Comparison of ENCODE assay signal across 22 cellular contexts in the genomic region with DNA sequence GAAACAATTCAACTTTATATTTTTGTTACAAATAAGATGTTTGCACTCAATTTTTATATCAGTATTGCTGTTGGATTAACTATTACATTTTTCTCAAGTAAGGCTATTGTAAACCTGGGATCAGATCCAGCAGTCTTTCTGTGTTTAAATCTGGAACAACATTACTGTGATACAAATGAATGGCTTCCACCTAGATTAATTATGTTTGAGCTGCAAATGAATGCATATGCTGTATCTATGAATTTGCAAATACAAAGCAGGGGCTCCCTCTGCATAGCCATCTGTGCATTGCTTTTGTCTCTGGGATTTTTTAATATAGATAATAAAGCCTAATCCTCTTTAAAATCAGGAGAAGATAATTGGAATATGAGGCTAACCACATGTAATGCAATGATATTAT.
DNase-seq lines count a peak whose midpoint lies in the region; ATAC-seq, FAIRE-seq and TF ChIP-seq lines count a peak whose summit lies in the region.
"Had no signal": no experiment of that assay in that cellular context is flagged by ENCODE, and none has a peak within 500 bp of the region (broad histone marks: within the 10 kb centered on the region; RNA-seq: fewer than 3 reads in every experiment).

No MANE protein-coding gene starts in this region.

- TF ChIP-seq RAD21 in SK-N-SH (IDR thresholded peaks at IDR 0.05; ENCODE audit: low read length) (peak; percentile 58), HepG2 (CRISPR knock-in tag; IDR thresholded peaks at IDR 0.05) (no peak)

- TF ChIP-seq CTCF in SK-N-SH (IDR thresholded peaks at IDR 0.05) (0 out of 2 replicates have a peak, but pooled peaks have one; percentile 16), HepG2 (CRISPR knock-in tag; IDR thresholded peaks at IDR 0.05) (no peak), esophagus squamous epithelium (IDR thresholded peaks at IDR 0.05) (no peak)

- H3K9me2 ChIP-seq in SK-N-SH, result no peaks in the 10 kb centered on the region

- H3K36me3 ChIP-seq in HAP-1 (replicated peaks) (no peaks in the 10 kb centered on the region), SK-N-SH (replicated peaks in 1 of 2; ENCODE audit: control insufficient read depth in 1 of 2, insufficient read depth in 2 of 2, low read length in 1 of 2) (no peaks in the 10 kb centered on the region), HepG2 (replicated peaks in 1 of 2; ENCODE audit: control insufficient read depth in 1 of 2, insufficient read depth in 2 of 2, low read length in 2 of 2) (no peaks in the 10 kb centered on the region), esophagus squamous epithelium (no peaks in the 10 kb centered on the region)
- H3K36me3 ChIP-seq: SJCRH30 had no signal

- intact Hi-C loops in HepG2 (cut with micrococcal nuclease; ENCODE audit: unreplicated experiment) (no loop called here), esophagus squamous epithelium (cut with DNase I) (no loop called here)
- intact Hi-C loops in activated CD4-positive, alpha-beta T cell treated with anti-CD3 and anti-CD28 coated beads for 36 hours (cut with DNase I, micrococcal nuclease), result no loop called here

- no peak overlapping the region for H3K27ac Mint-ChIP-seq in activated CD4-positive, alpha-beta T cell treated with anti-CD3 and anti-CD28 coated beads for 36 hours
- H3K27ac Mint-ChIP-seq: B cell; CD4-positive, alpha-beta T cell had no signal

- H3K9ac ChIP-seq in SK-N-SH (no peak overlapping the region), HepG2 (ENCODE audit: insufficient read depth, low read depth, low read length) (no peak overlapping the region)

- ATAC-seq in HepG2, result no peak
- no peak for ATAC-seq in activated CD4-positive, alpha-beta T cell treated with anti-CD3 and anti-CD28 coated beads for 36 hours
- ATAC-seq: GM12878, PC-3 had no signal

- no peaks in the 10 kb centered on the region for H3K27me3 Mint-ChIP-seq in activated CD4-positive, alpha-beta T cell treated with anti-CD3 and anti-CD28 coated beads for 36 hours
- H3K27me3 Mint-ChIP-seq: B cell; CD4-positive, alpha-beta T cell had no signal

- no peaks in the 10 kb centered on the region for H3F3A ChIP-seq in SK-N-SH (replicated peaks; ENCODE audit: insufficient read depth)

- H3K9me3 Mint-ChIP-seq in activated CD4-positive, alpha-beta T cell treated with anti-CD3 and anti-CD28 coated beads for 36 hours (ENCODE audit: low read depth), result no peaks in the 10 kb centered on the region
- H3K9me3 Mint-ChIP-seq: CD4-positive, alpha-beta T cell had no signal

- TF ChIP-seq EP300 in SK-N-SH (IDR thresholded peaks at IDR 0.05; ENCODE audit: borderline replicate concordance in 1 of 2, low read depth in 1 of 2, low read length in 1 of 2) (no peak), HepG2 (IDR thresholded peaks at IDR 0.05; ENCODE audit: low read depth in 2 of 2, low read length in 2 of 2) (no peak), HepG2 (CRISPR knock-in tag; IDR thresholded peaks at IDR 0.05; ENCODE audit: borderline replicate concordance) (no peak)

- DNase-seq in D341Med (ENCODE audit: low spot score) (peak; percentile 69), HAP-1 (ENCODE audit: low spot score in 2 of 2) (peak; percentile 19 to 86), SK-N-SH (peak; percentile 24), fibroblast of peridontal ligament (ENCODE audit: extremely low read depth) (peak; percentile 42), HepG2 (ENCODE audit: low spot score) (no peak), NK-92 (lab: John Stamatoyannopoulos, UW; ENCODE audit: unreplicated experiment) (no peak), esophagus squamous epithelium (lab: John Stamatoyannopoulos, UW) (no peak)
- DNase-seq in activated CD4-positive, alpha-beta T cell treated with anti-CD3 and anti-CD28 coated beads for 36 hours, result no peak
- DNase-seq: CD4-positive, alpha-beta T cell; DMS79 treated with DMSO at 0.1 percent for 48 hours; KG1; NCI-H1048; NCI-H146; NCI-H510A treated with DMSO at 0.1 percent for 48 hours; PC-3; SJCRH30; SW 1271 had no signal

- H3K9me3 ChIP-seq in HAP-1 (no peaks in the 10 kb centered on the region), SK-N-SH (no peaks in the 10 kb centered on the region), HepG2 (ENCODE audit: low read length) (no peaks in the 10 kb centered on the region), esophagus squamous epithelium (no peaks in the 10 kb centered on the region)
- H3K9me3 ChIP-seq: SJCRH30 had no signal

- FAIRE-seq in HepG2 (lab: Jason Lieb, UNC), result no peak
- FAIRE-seq: G401.6, GM12878, H1 had no signal

- POLR2A ChIA-PET in SK-N-SH (lab: Yijun Ruan, JAX) (no interaction called here), HepG2 (lab: Yijun Ruan, JAX) (no interaction called here)
- POLR2A ChIA-PET in activated CD4-positive, alpha-beta T cell treated with anti-CD3 and anti-CD28 coated beads for 36 hours (lab: Charles Lee), result no interaction called here

- H3K79me2 ChIP-seq in SK-N-SH (ENCODE audit: insufficient read depth), result no peaks in the 10 kb centered on the region; the same call in 1 of the 2 replicates
- H3K79me2 ChIP-seq in HepG2 (ENCODE audit: insufficient read depth, low read length), result no peaks in the 10 kb centered on the region

- H3K27ac ChIP-seq in SK-N-SH (ENCODE audit: low read depth in 2 of 2, low read length in 1 of 2) (no peak overlapping the region), HepG2 (ENCODE audit: extremely low read length, insufficient read depth, low read length) (no peak overlapping the region), esophagus squamous epithelium (no peak overlapping the region)
- H3K27ac ChIP-seq: RWPE1, SJCRH30 had no signal

- no peaks in the 10 kb centered on the region for H3K36me3 Mint-ChIP-seq in activated CD4-positive, alpha-beta T cell treated with anti-CD3 and anti-CD28 coated beads for 36 hours (ENCODE audit: low read depth)

- in situ Hi-C loops in HAP-1 (cut with MboI; ENCODE audit: low sequenced_read_pairs), result no loop called here
- in situ Hi-C loops in HepG2 (cut with HindIII; ENCODE audit: extremely low pct_ligation_motif_present, low pct_unique_long_range_greater_than_20kb), result no loop called here

- H3K4me2 ChIP-seq in SK-N-SH (no peak overlapping the region), HepG2 (ENCODE audit: low read depth, low read length) (no peak overlapping the region)

- H2AFZ ChIP-seq in SK-N-SH (ENCODE audit: low read depth) (no peak overlapping the region), HepG2 (ENCODE audit: low read length) (no peak overlapping the region)

- no peaks in the 10 kb centered on the region for H4K20me1 ChIP-seq in SK-N-SH (ENCODE audit: insufficient read depth)
- H4K20me1 ChIP-seq in HepG2 (ENCODE audit: insufficient read depth, low read length), result no peaks in the 10 kb centered on the region

- H3K4me3 ChIP-seq in HAP-1 (no peak overlapping the region), SK-N-SH (ENCODE audit: low read depth in 2 of 2, low read length in 1 of 2) (no peak overlapping the region), HepG2 (replicated peaks in 1 of 3; ENCODE audit: insufficient read depth in 1 of 3, low read depth in 2 of 3, low read length in 3 of 3) (no peak overlapping the region), esophagus squamous epithelium (no peak overlapping the region)
- H3K4me3 ChIP-seq: GM12878, SJCRH30 had no signal

- no peak overlapping the region for H3K4me3 Mint-ChIP-seq in activated CD4-positive, alpha-beta T cell treated with anti-CD3 and anti-CD28 coated beads for 36 hours
- H3K4me3 Mint-ChIP-seq: B cell; CD4-positive, alpha-beta T cell had no signal

- CTCF ChIA-PET in SK-N-SH (lab: Yijun Ruan, JAX) (interaction anchor here (2.0 to 3.8 kb wide), 2 partner anchors 10 to 193 kb away, joined by 7 to 21 read pairs; no protein-coding TSS in a partner anchor), HepG2 (lab: Yijun Ruan, JAX; ENCODE audit: low intra/inter-chr PET ratio, low total read pairs) (no interaction called here)
- CTCF ChIA-PET in activated CD4-positive, alpha-beta T cell treated with anti-CD3 and anti-CD28 coated beads for 36 hours (lab: Charles Lee), result interaction anchor here (1.0 to 1.5 kb wide), 2 partner anchors 10 to 17 kb away, joined by 3 to 9 read pairs; no protein-coding TSS in a partner anchor

- H3K4me1 Mint-ChIP-seq in activated CD4-positive, alpha-beta T cell treated with anti-CD3 and anti-CD28 coated beads for 36 hours, result no peaks in the 10 kb centered on the region
- H3K4me1 Mint-ChIP-seq: B cell had no signal

- BruUV-seq in HepG2 (replicated peaks; lab: Mats Ljungman, UMichigan), result no TSS peak

- H3K4me1 ChIP-seq in HAP-1 (peaks cover 13% of the 10 kb centered on the region), SK-N-SH (ENCODE audit: control insufficient read depth in 1 of 2, insufficient read depth in 2 of 2, low read depth in 1 of 2, low read length in 1 of 2) (no peaks in the 10 kb centered on the region; a peak in 1 of 4 replicates), HepG2 (ENCODE audit: insufficient read depth, low read length) (no peaks in the 10 kb centered on the region), esophagus squamous epithelium (no peaks in the 10 kb centered on the region)
- H3K4me1 ChIP-seq: SJCRH30 had no signal

- no peaks in the 10 kb centered on the region for H3K27me3 ChIP-seq in HAP-1 (ENCODE audit: low read depth)
- no peaks in the 10 kb centered on the region for H3K27me3 ChIP-seq in SK-N-SH (ENCODE audit: insufficient read depth)
- H3K27me3 ChIP-seq in HepG2 (ENCODE audit: control insufficient read depth in 1 of 2, insufficient read depth in 2 of 2, low read length in 2 of 2), result no peaks in the 10 kb centered on the region
- no peaks in the 10 kb centered on the region for H3K27me3 ChIP-seq in esophagus squamous epithelium
- H3K27me3 ChIP-seq: SJCRH30 had no signal

- TF ChIP-seq POLR2A in HepG2 (IDR thresholded peaks at IDR 0.05; ENCODE audit: insufficient read depth in 1 of 2, low read depth in 2 of 2, low read length in 2 of 2) (no peak), esophagus squamous epithelium (IDR thresholded peaks at IDR 0.05) (no peak)

TF ChIP-seq in SK-N-SH, 30 proteins besides CTCF, POLR2A, EP300 and RAD21:
- TF ChIP-seq, protein P1, sequence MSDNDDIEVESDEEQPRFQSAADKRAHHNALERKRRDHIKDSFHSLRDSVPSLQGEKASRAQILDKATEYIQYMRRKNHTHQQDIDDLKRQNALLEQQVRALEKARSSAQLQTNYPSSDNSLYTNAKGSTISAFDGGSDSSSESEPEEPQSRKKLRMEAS (IDR thresholded peaks at IDR 0.05; ENCODE audit: low read depth), result no peak
- TF ChIP-seq SMC3 (IDR thresholded peaks at IDR 0.05; ENCODE audit: low read depth, low read length) (peak; percentile 26), CHD2 (IDR thresholded peaks at IDR 0.05; ENCODE audit: low read length, partially characterized antibody) (no peak)

TF ChIP-seq in HepG2, 621 proteins besides CTCF, POLR2A, EP300 and RAD21 (continues in another document):
- TF ChIP-seq ZNF180 (CRISPR knock-in tag; IDR thresholded peaks at IDR 0.05; ENCODE audit: borderline replicate concordance, low read depth) (no peak), GABPB1 (CRISPR knock-in tag; IDR thresholded peaks at IDR 0.05) (no peak), DNMT3B (CRISPR knock-in tag; conservative IDR thresholded peaks at IDR 0.05) (no peak), ZBTB8A (CRISPR knock-in tag; IDR thresholded peaks at IDR 0.05; ENCODE audit: borderline replicate concordance, low read depth) (no peak), TP53 (CRISPR knock-in tag; conservative IDR thresholded peaks at IDR 0.05) (no peak)

Comparison
In these comparisons a context has a peak if more than half of its experiments do, and no peak if none do; other contexts are left out.
1. DNase-seq: peak in D341Med (single experiment), HAP-1 (2 of 2), SK-N-SH (single experiment) and fibroblast of peridontal ligament (single experiment); none in HepG2 (single experiment), NK-92 (single experiment), activated CD4-positive, alpha-beta T cell treated with anti-CD3 and anti-CD28 coated beads for 36 hours (single experiment) and esophagus squamous epithelium (single experiment).